Comparison of ENCODE assay signal across 3 cellular contexts in genomic region chr7:52973126-52973525, GRCh38.
"Had no signal": no experiment of that assay in that cellular context is flagged by ENCODE, and none has a peak within 500 bp of the region (broad histone marks: within the 10 kb centered on the region; RNA-seq: fewer than 3 reads in every experiment).

No MANE protein-coding gene starts in this region.

- H3K4me3 ChIP-seq: GM12878 had no signal

- DNase-seq: GDM1, GF-D8 had no signal
